ENCODE assay signal across 8 cellular contexts in genomic region chr12:1939745-1940607, GRCh38. TPM values are rescaled to one million over a fixed set of nuclear protein-coding genes. Genes with fewer than 3 reads are reported as not detected.
DNase-seq lines count a peak whose midpoint lies in the region; ATAC-seq and TF ChIP-seq lines count a peak whose summit lies in the region.

No MANE protein-coding gene starts in this region.

- H3K4me2 ChIP-seq in neuronal stem cell (ENCODE audit: insufficient read depth, low read length, poor library complexity, severe bottlenecking) = no peak overlapping the region

- peak overlapping the region; percentile 18 for H3K27ac ChIP-seq in KOPT-K1 (ENCODE audit: low read depth, low read length, poor library complexity, severe bottlenecking)
- no peak overlapping the region for H3K27ac ChIP-seq in SJCRH30
- no peak overlapping the region for H3K27ac ChIP-seq in neuronal stem cell (replicated peaks; ENCODE audit: low read length)
- H3K27ac ChIP-seq in stomach = peak overlapping the region in 2 of 5 donors; percentile 46 to 86

- no peak overlapping the region for H2BK120ac ChIP-seq in neuronal stem cell (ENCODE audit: low read depth, low read length)

- no peak overlapping the region for H2BK15ac ChIP-seq in neuronal stem cell (ENCODE audit: low read length)

- intact Hi-C loops in stomach (cut with DNase I; ENCODE audit: low total_unique reads) = loop anchor here (5.0 to 10.0 kb wide), 2 partner anchors 143 to 305 kb away; no protein-coding TSS in a partner anchor

- H3K9me3 ChIP-seq in KOPT-K1 (ENCODE audit: insufficient read depth, low read length, poor library complexity, severe bottlenecking) (no peaks in the 10 kb centered on the region), SJCRH30 (replicated peaks) (no peaks in the 10 kb centered on the region; the same call in 1 of the 2 replicates), neuronal stem cell (replicated peaks in 1 of 2; ENCODE audit: control insufficient read depth in 2 of 2, insufficient read depth in 1 of 2, low read depth in 1 of 2, low read length in 2 of 2) (no peaks in the 10 kb centered on the region), stomach (no peaks in the 10 kb centered on the region)

- no peaks in the 10 kb centered on the region for H3K27me3 ChIP-seq in SJCRH30
- H3K27me3 ChIP-seq in neuronal stem cell (ENCODE audit: control insufficient read depth in 3 of 3, insufficient read depth in 3 of 3, low read depth in 1 of 3, low read length in 3 of 3) = no peaks in the 10 kb centered on the region
- no peaks in the 10 kb centered on the region for H3K27me3 ChIP-seq in stomach

- H3K18ac ChIP-seq in neuronal stem cell (ENCODE audit: low read length) = no peak overlapping the region

- H4K8ac ChIP-seq in neuronal stem cell (ENCODE audit: low read depth, low read length) = no peak overlapping the region

- TF ChIP-seq CTCF in GM12801 (IDR thresholded peaks at IDR 0.05; ENCODE audit: extremely low read depth, insufficient read length) = peak; percentile 74
- TF ChIP-seq CTCF in foreskin fibroblast (IDR thresholded peaks at IDR 0.05; ENCODE audit: low read depth, low read length) = peak; percentile 94
- peak in 6 of 7 experiments; percentile 73 to 98 (median 96) for TF ChIP-seq CTCF in stomach (IDR thresholded peaks at IDR 0.05)

- TF ChIP-seq EP300 in stomach (IDR thresholded peaks at IDR 0.05) = no peak

- no peak overlapping the region for H3K4me3 ChIP-seq in SJCRH30
- no peak overlapping the region for H3K4me3 ChIP-seq in foreskin fibroblast (ENCODE audit: low read depth in 1 of 2, low read length in 2 of 2)
- no peak overlapping the region for H3K4me3 ChIP-seq in neuronal stem cell (ENCODE audit: low read length in 2 of 2)
- no peak overlapping the region for H3K4me3 ChIP-seq in stomach

- no peak overlapping the region for H4K91ac ChIP-seq in neuronal stem cell (ENCODE audit: low read depth, low read length, poor library complexity)

- no peak overlapping the region for H2BK5ac ChIP-seq in neuronal stem cell (ENCODE audit: low read length)

- H2BK12ac ChIP-seq in neuronal stem cell (ENCODE audit: low read length) = no peak overlapping the region

- no peak overlapping the region for H2AK5ac ChIP-seq in neuronal stem cell (ENCODE audit: low read depth, low read length)

- DNase-seq in SJCRH30 (peak; percentile 73 to 85), foreskin fibroblast (peak; percentile 67 to 92), neuronal stem cell (ENCODE audit: low spot score) (peak; percentile 80), stomach (peak; percentile 91)
- DNase-seq in activated effector memory CD4-positive, alpha-beta T cell treated with anti-CD3 and anti-CD28 coated beads, Interleukin-2, amount 50 U/mL, for 16 hours = peak; percentile 95

- H3K36me3 ChIP-seq in KOPT-K1 (ENCODE audit: insufficient read depth, low read length) = peaks cover 15% of the 10 kb centered on the region; the same call in 1 of the 2 replicates
- no peaks in the 10 kb centered on the region for H3K36me3 ChIP-seq in SJCRH30
- H3K36me3 ChIP-seq in neuronal stem cell (replicated peaks in 1 of 2; ENCODE audit: control insufficient read depth in 2 of 2, insufficient read depth in 2 of 2, low read length in 2 of 2) = peaks cover 0 to 39% of the 10 kb centered on the region in 2 donors
- peaks cover 6 to 34% (median 29%) of the 10 kb centered on the region in 4 donors for H3K36me3 ChIP-seq in stomach

- no peak overlapping the region for H3K4ac ChIP-seq in neuronal stem cell (ENCODE audit: low read length)

- H3K4me1 ChIP-seq in SJCRH30 (no peaks in the 10 kb centered on the region), neuronal stem cell (ENCODE audit: control insufficient read depth in 2 of 2, insufficient read depth in 1 of 2, low read depth in 1 of 2, low read length in 2 of 2) (peaks cover 0 to 2% of the 10 kb centered on the region in 2 donors), stomach (peaks cover 28 to 48% (median 40%) of the 10 kb centered on the region in 4 donors)

- TF ChIP-seq POLR2A in stomach (IDR thresholded peaks at IDR 0.05) = no peak

- no CpG with 5 or more reads among the region's 17 CpGs for WGBS in neuronal stem cell (ENCODE audit: extremely low coverage in 2 of 2, insufficient read length in 2 of 2, insufficient replicate concordance in 1 of 2), 2 donors
- 37 to 41% (median 38%) methylated on average over 17 of the region's 17 CpGs for WGBS in stomach, 5 donors

- H3K9ac ChIP-seq in neuronal stem cell (ENCODE audit: low read depth, low read length, poor library complexity) = no peak overlapping the region

- H3K23ac ChIP-seq in neuronal stem cell (ENCODE audit: low read depth, low read length, poor library complexity) = no peak overlapping the region

- H2AFZ ChIP-seq in neuronal stem cell (ENCODE audit: low read length) = peak overlapping the region; percentile 36

- no peak for ATAC-seq in HG03378 (IDR thresholded peaks at IDR 0.05; ENCODE audit: unreplicated experiment)

- no peak overlapping the region for H3K14ac ChIP-seq in neuronal stem cell (ENCODE audit: low read length)

- no peaks in the 10 kb centered on the region for H3K79me1 ChIP-seq in neuronal stem cell (ENCODE audit: low read depth, low read length)

RNA-seq across cellular contexts. Expression of gene CACNA2D4, which starts 21.5 kb away (rescaled TPM):
- total RNA-seq in SJCRH30 (2014; rRNA removed; shearing (Covaris generic)) = 2.7 and 3.6 TPM in 2 replicates
- 2.9 TPM for polyA plus RNA-seq in neuronal stem cell (2013, experiment 1 of 2)
- 2.5 TPM for polyA plus RNA-seq in neuronal stem cell (2013, experiment 2 of 2)
- 1 to 10 TPM in 3 of 5 donors, under 1 TPM in 1, not detected in 1; 0.58 to 3.5 (median 1.5) TPM for total RNA-seq in stomach
- polyA plus RNA-seq in stomach = 1 to 10 TPM; 1.8 to 3.2 (median 1.9) TPM
